In the genomic region with DNA sequence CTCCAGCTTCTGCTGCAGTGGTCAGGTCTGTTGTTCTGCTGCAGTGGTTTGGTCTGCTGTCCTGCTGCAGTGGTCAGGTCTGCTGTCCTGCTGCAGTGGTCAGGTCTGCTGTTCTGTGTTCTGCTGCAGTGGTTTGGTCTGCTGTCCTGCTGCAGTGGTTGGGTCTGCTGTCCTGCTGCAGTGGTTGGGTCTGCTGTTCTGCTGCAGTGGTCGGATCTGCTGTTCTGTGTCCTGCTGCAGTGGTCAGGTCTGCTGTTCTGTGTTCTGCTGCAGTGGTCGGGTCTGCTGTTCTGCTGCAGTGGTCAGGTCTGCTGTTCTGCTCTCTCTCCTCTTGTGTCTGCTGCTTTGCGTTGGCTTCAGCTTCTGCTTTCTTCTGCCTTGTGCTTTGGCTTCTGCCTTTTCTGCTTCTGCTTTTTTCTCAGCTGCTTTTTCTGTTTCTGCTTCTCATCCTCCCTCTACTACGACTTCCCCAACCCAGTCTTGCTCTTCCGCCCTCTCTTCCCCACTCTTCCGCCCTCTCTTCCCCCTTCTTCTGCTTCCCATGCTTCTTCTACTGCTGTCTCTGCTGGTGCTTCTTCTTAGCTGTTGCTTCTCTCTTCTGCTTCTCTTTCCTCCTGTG, we compare ENCODE assay signal across 22 cellular contexts. TPM values are rescaled to one million over a fixed set of nuclear protein-coding genes. Genes with fewer than 3 reads are reported as not detected.
A peak's percentile ranks its signal among the peaks of the same experiment; 100 is the strongest.
DNase-seq lines count a peak whose midpoint lies in the region; ATAC-seq, FAIRE-seq and TF ChIP-seq lines count a peak whose summit lies in the region.
"Had no signal": no experiment of that assay in that cellular context is flagged by ENCODE, and none has a peak within 500 bp of the region (broad histone marks: within the 10 kb centered on the region; RNA-seq: fewer than 3 reads in every experiment).

No MANE protein-coding gene starts in this region.

- in situ Hi-C loops in KBM-7 (cut with MboI; ENCODE audit: low pct_unique_long_range_greater_than_20kb, low sequenced_read_pairs), result no loop called here
- in situ Hi-C loops in GM12878 (cut with MboI), result no loop called here

- no peaks in the 10 kb centered on the region for H3K4me1 Mint-ChIP-seq in activated T-helper 17 cell treated with anti-CD3 and anti-CD28 coated beads, Interleukin-2, amount 50 U/mL, for 72 hours

- peak; percentile 90 for DNase-seq in KBM-7
- DNase-seq in GM12878 (ENCODE audit: low read depth, low spot score), result peak; percentile 11
- DNase-seq in activated CD8-positive, alpha-beta memory T cell treated with anti-CD3 and anti-CD28 coated beads, Interleukin-2, amount 50 U/mL, for 48 hours, result no peak
- DNase-seq in HT-29 (ENCODE audit: low spot score), result no peak
- DNase-seq: activated CD4-positive, alpha-beta memory T cell treated with anti-CD3 and anti-CD28 coated beads, Interleukin-2, amount 10 ng/mL, durations not matched to agents 7 days and 5 days; adrenal gland; C1 segment of cervical spinal cord; central memory CD4-positive, alpha-beta T cell; H7; MG63; NCI-H2081 treated with DMSO at 0.1 percent for 48 hours; NCI-H774; SJCRH30 had no signal

- CTCF ChIA-PET in GM12878 (lab: Yijun Ruan, JAX), result interaction anchor here (1.1 to 2.0 kb wide), 3 partner anchors 8 to 54 kb away, joined by 3 to 7 read pairs (median 3); no protein-coding TSS in a partner anchor

- SMC1A ChIA-PET in GM12878 (lab: Charles Lee; ENCODE audit: uncharacterized antibody, unreplicated experiment), result no interaction called here

- no peaks in the 10 kb centered on the region for H4K20me1 ChIP-seq in OCI-LY3 (ENCODE audit: insufficient read depth, low read length)
- no peaks in the 10 kb centered on the region for H4K20me1 ChIP-seq in GM12878 (ENCODE audit: control insufficient read depth, insufficient read depth)

- FAIRE-seq in GM12878 (lab: Jason Lieb, UNC), result no peak
- FAIRE-seq: endometrium, TTC549 had no signal

- no peak overlapping the region for H3K27ac Mint-ChIP-seq in activated T-helper 17 cell treated with anti-CD3 and anti-CD28 coated beads, Interleukin-2, amount 50 U/mL, for 72 hours
- H3K27ac Mint-ChIP-seq: activated CD4-positive, alpha-beta memory T cell treated with anti-CD3 and anti-CD28 coated beads, Interleukin-2, amount 10 ng/mL, durations not matched to agents 7 days and 5 days; activated T-helper 1 cell treated with anti-CD3 and anti-CD28 coated beads, Interleukin-12 subunit alpha, Interleukin-12 subunit beta, Interleukin-2, Interleukin-4 antibody, amounts not matched to agents 30 ng/mL and 10 ng/mL and 1 ng/mL, durations not matched to agents 14 hours and 24 hours and 36 hours; nephron had no signal

- TF ChIP-seq CTCF in OCI-LY3 (IDR thresholded peaks at IDR 0.05; ENCODE audit: low read depth, low read length), result no peak
- TF ChIP-seq CTCF in GM12878 (IDR thresholded peaks at IDR 0.05 in 2 of 3, conservative IDR thresholded peaks at IDR 0.05 in 1 of 3; ENCODE audit: control insufficient read depth in 2 of 3, extremely low read depth in 1 of 3, insufficient read depth in 1 of 3, low read depth in 3 of 3, low read length in 3 of 3), result no peak

- ATAC-seq in GM12878 (no peak), GM18517 (IDR thresholded peaks at IDR 0.05; ENCODE audit: unreplicated experiment) (no peak)
- ATAC-seq in activated T-helper 17 cell treated with anti-CD3 and anti-CD28 coated beads, Interleukin-2, amount 50 U/mL, for 72 hours (replicated peaks), result no peak

- TF ChIP-seq EP300 in GM12878 (IDR thresholded peaks at IDR 0.05; ENCODE audit: borderline replicate concordance in 1 of 2, control insufficient read depth in 1 of 2, low read depth in 2 of 2, low read length in 2 of 2), result no peak

- intact Hi-C loops in GM12878 (cut with micrococcal nuclease; ENCODE audit: unreplicated experiment), result no loop called here

- no peaks in the 10 kb centered on the region for H3K9me3 Mint-ChIP-seq in activated T-helper 17 cell treated with anti-CD3 and anti-CD28 coated beads, Interleukin-2, amount 50 U/mL, for 72 hours
- H3K9me3 Mint-ChIP-seq: activated CD4-positive, alpha-beta memory T cell treated with anti-CD3 and anti-CD28 coated beads, Interleukin-2, amount 10 ng/mL, durations not matched to agents 7 days and 5 days; activated T-helper 1 cell treated with anti-CD3 and anti-CD28 coated beads, Interleukin-12 subunit alpha, Interleukin-12 subunit beta, Interleukin-2, Interleukin-4 antibody, amounts not matched to agents 30 ng/mL and 10 ng/mL and 1 ng/mL, durations not matched to agents 14 hours and 24 hours and 36 hours had no signal

- H3K4me2 ChIP-seq in OCI-LY3 (ENCODE audit: low read length), result peak overlapping the region; percentile 66
- H3K4me2 ChIP-seq in GM12878 (ENCODE audit: control insufficient read depth, insufficient read depth), result peak overlapping the region; percentile 15

- RAD21 ChIA-PET in GM12878 (lab: Charles Lee; ENCODE audit: unreplicated experiment), result no interaction called here

- 7% methylated on average over 6 of the region's 6 CpGs for WGBS in GM12878 (ENCODE audit: insufficient coverage, insufficient replicate concordance, low lambda C conversion rate, missing lambda C conversion rate)

- TF ChIP-seq POLR2A in GM12878 (IDR thresholded peaks at IDR 0.05; ENCODE audit: low read depth, low read length), result no peak

- H3K27me3 ChIP-seq in OCI-LY3 (ENCODE audit: low read depth, low read length) (peaks cover 33% of the 10 kb centered on the region), GM12878 (replicated peaks in 1 of 2; ENCODE audit: control insufficient read depth in 2 of 2, insufficient read depth in 2 of 2, low read length in 1 of 2) (peaks cover 0 to 3% of the 10 kb centered on the region in 2 experiments; a peak in 1 of 4 replicates)
- H3K27me3 ChIP-seq: adrenal gland, MG63, right atrium auricular region, SJCRH30 had no signal

- H3K79me2 ChIP-seq in OCI-LY3 (ENCODE audit: low read length), result no peaks in the 10 kb centered on the region
- no peaks in the 10 kb centered on the region for H3K79me2 ChIP-seq in GM12878 (ENCODE audit: control insufficient read depth, insufficient read depth, low read length)

- no peak for TF ChIP-seq RAD21 in GM12878 (IDR thresholded peaks at IDR 0.05; ENCODE audit: insufficient read depth, low read depth, low read length)

- H3K36me3 ChIP-seq in OCI-LY3 (replicated peaks; ENCODE audit: low read depth, low read length) (peaks cover 3% of the 10 kb centered on the region), GM12878 (ENCODE audit: control insufficient read depth in 2 of 2, insufficient read depth in 2 of 2, low read length in 1 of 2) (no peaks in the 10 kb centered on the region)
- H3K36me3 ChIP-seq: adrenal gland, MG63, right atrium auricular region, SJCRH30, suprapubic skin had no signal

- H3K4me3 ChIP-seq in OCI-LY3 (ENCODE audit: low read length) (peak overlapping the region; percentile 52), GM12878 (no peak overlapping the region; the same call in 1 of the 2 replicates)
- H3K4me3 ChIP-seq: adrenal gland, MG63, right atrium auricular region, SJCRH30, suprapubic skin had no signal

- H3K27ac ChIP-seq in OCI-LY3 (ENCODE audit: low read length) (peak overlapping the region; percentile 80), GM12878 (ENCODE audit: control insufficient read depth, insufficient read depth) (no peak overlapping the region)
- H3K27ac ChIP-seq: adrenal gland, right atrium auricular region, SJCRH30, suprapubic skin had no signal

- POLR2A ChIA-PET in GM12878 (lab: Charles Lee), result no interaction called here

- H3K4me1 ChIP-seq in OCI-LY3 (ENCODE audit: low read length) (peaks cover 35% of the 10 kb centered on the region), GM12878 (ENCODE audit: control insufficient read depth, insufficient read depth, low read length) (peaks cover 15% of the 10 kb centered on the region)
- H3K4me1 ChIP-seq: SJCRH30 had no signal

- H2AFZ ChIP-seq in OCI-LY3 (ENCODE audit: low read depth, low read length) (no peak overlapping the region), GM12878 (ENCODE audit: control insufficient read depth, low read depth, low read length) (no peak overlapping the region)

- H3K9ac ChIP-seq in OCI-LY3 (ENCODE audit: low read length) (peak overlapping the region; percentile 32), GM12878 (ENCODE audit: control insufficient read depth, insufficient read depth, low read length) (no peak overlapping the region)

- BruUV-seq in GM12878 (replicated peaks; lab: Mats Ljungman, UMichigan), result no TSS peak

- H3K36me3 Mint-ChIP-seq in activated T-helper 17 cell treated with anti-CD3 and anti-CD28 coated beads, Interleukin-2, amount 50 U/mL, for 72 hours (ENCODE audit: low read depth), result no peaks in the 10 kb centered on the region

- H3K9me3 ChIP-seq in OCI-LY3 (ENCODE audit: insufficient read depth, low read length) (peaks cover 9% of the 10 kb centered on the region), GM12878 (replicated peaks; ENCODE audit: control insufficient read depth, insufficient read depth, low read length) (no peaks in the 10 kb centered on the region; the same call in 1 of the 3 replicates)
- H3K9me3 ChIP-seq: adrenal gland, MG63, SJCRH30, suprapubic skin had no signal

- peaks cover 21% of the 10 kb centered on the region for H3K27me3 Mint-ChIP-seq in activated T-helper 17 cell treated with anti-CD3 and anti-CD28 coated beads, Interleukin-2, amount 50 U/mL, for 72 hours

- no peak overlapping the region for H3K4me3 Mint-ChIP-seq in activated T-helper 17 cell treated with anti-CD3 and anti-CD28 coated beads, Interleukin-2, amount 50 U/mL, for 72 hours
- H3K4me3 Mint-ChIP-seq: activated CD4-positive, alpha-beta memory T cell treated with anti-CD3 and anti-CD28 coated beads, Interleukin-2, amount 10 ng/mL, durations not matched to agents 7 days and 5 days; activated T-helper 1 cell treated with anti-CD3 and anti-CD28 coated beads, Interleukin-12 subunit alpha, Interleukin-12 subunit beta, Interleukin-2, Interleukin-4 antibody, amounts not matched to agents 30 ng/mL and 10 ng/mL and 1 ng/mL, durations not matched to agents 14 hours and 24 hours and 36 hours; nephron had no signal

RNA-seq across cellular contexts. Expression of gene FAM43A, which starts 50.7 kb away (rescaled TPM):
- 0.56 and 0.66 TPM in 2 replicates for total RNA-seq in GM12878 (2013; cell fraction: nucleolus; rRNA removed)
- total RNA-seq in GM12878 (2014; rRNA removed) (2.5 and 3.5 TPM in 2 replicates), GM12878 (2014; rRNA removed; fragmentation: Illumina TruSeq; extraction: Trizol) (0.88 and 0.94 TPM in 2 replicates), GM12878 (2021) (4.2 and 5.0 TPM in 2 replicates)
- 1.1 TPM for polyA plus RNA-seq in GM12878 (2011; ENCODE audit: low read depth)
- polyA plus RNA-seq in GM12878 (2011; rRNA removed) (0.92 and 1.0 TPM in 2 replicates), GM12878 (2014; fragmentation: Illumina TruSeq; extraction: Trizol) (0.41 and 1.00 TPM in 2 replicates), GM12878 (2014; fragmentation: Nextera tagmentation; extraction: Ambion mirVana) (under 1 TPM; 0.27 to 0.58 TPM), GM12878 (2014; rRNA removed) (3.7 and 4.8 TPM in 2 replicates), GM12878 (2016; fragmentation: Nextera tagmentation; extraction: Ambion mirVana) (1 to 10 TPM; 1.3 to 1.6 TPM)
- polyA plus RNA-seq in GM12878 (2011; cell fraction: cytosol; rRNA removed), result 1.5 and 2.5 TPM in 2 replicates
- polyA plus RNA-seq in GM12878 (2011; cell fraction: nucleus; rRNA removed), result 6.0 and 6.2 TPM in 2 replicates
- 5.4 and 5.6 TPM in 2 replicates for polyA plus RNA-seq in GM12878 (2012)
- polyA minus RNA-seq in GM12878 (2011; rRNA and poly(A)+ RNA removed), result 0.37 and 0.82 TPM in 2 replicates
- 1.5 and 1.7 TPM in 2 replicates for polyA minus RNA-seq in GM12878 (2011; cell fraction: cytosol; rRNA and poly(A)+ RNA removed)
- polyA minus RNA-seq in GM12878 (2011; cell fraction: nucleus; rRNA and poly(A)+ RNA removed), result 1.9 and 4.5 TPM in 2 replicates
- total RNA-seq in activated T-helper 17 cell treated with anti-CD3 and anti-CD28 coated beads, Interleukin-2, amount 50 U/mL, for 72 hours, result 10 to 100 TPM in 1 of 2 donors, 1 to 10 TPM in 1; 7.1 to 32.6 TPM
- total RNA-seq in HT-29 (2014; rRNA removed; shearing (Covaris generic)), result 0.33 and 0.57 TPM in 2 replicates

Comparison
In these comparisons a context has a peak if more than half of its experiments do, and no peak if none do; other contexts are left out.
1. DNase-seq: peak in KBM-7 (single experiment) and GM12878 (single experiment); none in activated CD8-positive, alpha-beta memory T cell treated with anti-CD3 and anti-CD28 coated beads, Interleukin-2, amount 50 U/mL, for 48 hours (single experiment) and HT-29 (single experiment).